Comparison of ENCODE assay signal across 14 cellular contexts in genomic region chr4:3451956-3452355, GRCh38. TPM values are rescaled to one million over a fixed set of nuclear protein-coding genes. Genes with fewer than 3 reads are reported as not detected.
A peak's percentile ranks its signal among the peaks of the same experiment; 100 is the strongest.
DNase-seq lines count a peak whose midpoint lies in the region; ATAC-seq and TF ChIP-seq lines count a peak whose summit lies in the region.
"Had no signal": no experiment of that assay in that cellular context is flagged by ENCODE, and none has a peak within 500 bp of the region (broad histone marks: within the 10 kb centered on the region; RNA-seq: fewer than 3 reads in every experiment).

No MANE protein-coding gene starts in this region.

- peak overlapping the region; percentile 43 for H3K4me2 ChIP-seq in hepatocyte

- H2AFZ ChIP-seq in hepatocyte, result peak overlapping the region; percentile 29

- ATAC-seq in body of pancreas (peak; percentile 58), heart right ventricle (no peak), GM18909 (IDR thresholded peaks at IDR 0.05; ENCODE audit: poor library complexity, unreplicated experiment) (no peak)
- ATAC-seq: naive thymus-derived CD4-positive, alpha-beta T cell; sciatic nerve had no signal

- H3K27me3 ChIP-seq in body of pancreas, result no peaks in the 10 kb centered on the region
- H3K27me3 ChIP-seq in hepatocyte, result no peaks in the 10 kb centered on the region
- H3K27me3 ChIP-seq in heart right ventricle, result no peaks in the 10 kb centered on the region

- H4K20me1 ChIP-seq in hepatocyte (ENCODE audit: insufficient read depth, poor library complexity, severe bottlenecking), result no peaks in the 10 kb centered on the region

- H3K9me2 ChIP-seq in hepatocyte (replicated peaks; ENCODE audit: insufficient read depth), result no peaks in the 10 kb centered on the region

- 32 to 35% methylated on average over 3 of the region's 3 CpGs for whole genome bisulfite sequencing in body of pancreas, 2 donors
- 53% methylated on average over 3 of the region's 3 CpGs for WGBS in hepatocyte (ENCODE audit: low lambda C conversion rate, missing lambda C conversion rate)
- 28% methylated on average over 3 of the region's 3 CpGs for WGBS in urinary bladder
- WGBS in heart right ventricle, 2 donors, result 71 to 81% methylated on average over 3 of the region's 3 CpGs

- H3K27ac ChIP-seq in body of pancreas (peak overlapping the region; percentile 13 to 62 (median 59)), hepatocyte (peak overlapping the region; percentile 37), urinary bladder (ENCODE audit: low read depth) (peak overlapping the region; percentile 40), heart right ventricle (no peak overlapping the region)
- H3K27ac ChIP-seq: epithelial cell of prostate had no signal

- H3K4me1 ChIP-seq in body of pancreas (peaks cover 15% of the 10 kb centered on the region), hepatocyte (ENCODE audit: insufficient read depth) (peaks cover 6% of the 10 kb centered on the region), urinary bladder (ENCODE audit: insufficient read depth) (no peaks in the 10 kb centered on the region), heart right ventricle (no peaks in the 10 kb centered on the region)
- H3K4me1 ChIP-seq: Caco-2 had no signal

- H3K9me3 ChIP-seq in body of pancreas, result peaks cover 0 to 5% (median 0%) of the 10 kb centered on the region in 3 donors
- no peaks in the 10 kb centered on the region for H3K9me3 ChIP-seq in hepatocyte (ENCODE audit: low read depth)
- H3K9me3 ChIP-seq in heart right ventricle, result peaks cover 0 to 31% (median 12%) of the 10 kb centered on the region in 11 donors
- H3K9me3 ChIP-seq: Caco-2 had no signal

- no peaks in the 10 kb centered on the region for H3K79me2 ChIP-seq in hepatocyte

- no peak for TF ChIP-seq POLR2A in body of pancreas (IDR thresholded peaks at IDR 0.05)

- H3K4me3 ChIP-seq in body of pancreas, result no peak overlapping the region
- no peak overlapping the region for H3K4me3 ChIP-seq in hepatocyte
- no peak overlapping the region for H3K4me3 ChIP-seq in urinary bladder (ENCODE audit: low read depth, low read length)
- no peak overlapping the region for H3K4me3 ChIP-seq in heart right ventricle

- intact Hi-C loops in body of pancreas (cut with DNase I) (no loop called here), heart right ventricle (cut with DNase I) (no loop called here)

- peak; percentile 14 for DNase-seq in HS-5 (ENCODE audit: low read depth)
- no peak for DNase-seq in body of pancreas
- DNase-seq in hepatocyte (ENCODE audit: low spot score), result no peak
- DNase-seq in NCI-H1048 (lab: John Stamatoyannopoulos, UW), result no peak
- no peak for DNase-seq in heart right ventricle
- DNase-seq: activated CD4-positive, alpha-beta T cell treated with anti-CD3 and anti-CD28 coated beads for 4 hours; activated T-cell treated with anti-CD3 and anti-CD28 coated beads, Interleukin-2, amount 50 U/mL, for 48 hours; naive thymus-derived CD4-positive, alpha-beta T cell; T-helper 1 cell had no signal

- TF ChIP-seq CTCF in body of pancreas (IDR thresholded peaks at IDR 0.05) (no peak), hepatocyte (IDR thresholded peaks at IDR 0.05; ENCODE audit: poor library complexity) (no peak), heart right ventricle (IDR thresholded peaks at IDR 0.05) (no peak)

- H3K36me3 ChIP-seq in body of pancreas (replicated peaks in 1 of 2; ENCODE audit: insufficient read depth in 1 of 2, low read depth in 2 of 2) (no peaks in the 10 kb centered on the region), hepatocyte (replicated peaks; ENCODE audit: insufficient read depth, low read depth) (no peaks in the 10 kb centered on the region), urinary bladder (ENCODE audit: insufficient read depth) (no peaks in the 10 kb centered on the region), heart right ventricle (no peaks in the 10 kb centered on the region)

RNA-seq across cellular contexts. Expression of gene HGFAC, which starts 10.2 kb away (rescaled TPM):
- under 1 TPM in 1 of 2 donors, not detected in 1; 0.78 TPM for total RNA-seq in body of pancreas
- 0.32 and 0.87 TPM in 2 replicates for total RNA-seq in hepatocyte
- polyA plus RNA-seq in hepatocyte, result 1.7 and 1.8 TPM in 2 replicates
- 0.48 TPM for total RNA-seq in urinary bladder
- polyA plus RNA-seq in urinary bladder, result 0.46 TPM
- total RNA-seq in heart right ventricle, result under 1 TPM in 6 of 10 donors, not detected in 4; 0.15 to 0.59 (median 0.36) TPM
- 1 to 10 TPM; 1.0 to 1.1 TPM for polyA plus RNA-seq in heart right ventricle
- total RNA-seq: sciatic nerve had no signal
- polyA plus RNA-seq: naive thymus-derived CD4-positive, alpha-beta T cell had no signal

RNA-seq across cellular contexts. Expression of gene DOK7, which starts 11.2 kb away (rescaled TPM):
- total RNA-seq in body of pancreas (1 to 10 TPM; 6.3 to 7.0 TPM), hepatocyte (0.23 TPM in 1 of 2 replicates, not detected in the other), urinary bladder (2.2 TPM), heart right ventricle (10 to 100 TPM; 30.3 to 60.0 (median 37.2) TPM)
- polyA plus RNA-seq in hepatocyte (1.1 and 1.8 TPM in 2 replicates), urinary bladder (0.96 TPM), heart right ventricle (10 to 100 TPM; 61.5 to 89.7 TPM)
- total RNA-seq: naive thymus-derived CD4-positive, alpha-beta T cell; sciatic nerve had no signal
- polyA plus RNA-seq: naive thymus-derived CD4-positive, alpha-beta T cell had no signal

Comparison
In these comparisons a context has a peak if more than half of its experiments do, and no peak if none do; other contexts are left out.
1. H3K27ac ChIP-seq: peak in body of pancreas (4 of 4), hepatocyte (single experiment) and urinary bladder (single experiment); none in heart right ventricle (0 of 10).